ENCODE assay signal across 8 cellular contexts in genomic region chr20:34522969-34523871, GRCh38. TPM values are rescaled to one million over a fixed set of nuclear protein-coding genes. Genes with fewer than 3 reads are reported as not detected.
DNase-seq lines count a peak whose midpoint lies in the region; ATAC-seq, FAIRE-seq and TF ChIP-seq lines count a peak whose summit lies in the region.

No MANE protein-coding gene starts in this region.

- 71% methylated on average over 17 of the region's 17 CpGs for WGBS in GM12878 (ENCODE audit: insufficient coverage, insufficient replicate concordance, low lambda C conversion rate, missing lambda C conversion rate)

- H3K4me3 ChIP-seq in GM12878 (no peak overlapping the region), kidney (ENCODE audit: low read length in 2 of 2) (no peak overlapping the region)

- RAD21 ChIA-PET in GM12878 (lab: Charles Lee; ENCODE audit: unreplicated experiment), result interaction anchor here (0.7 to 3.7 kb wide), 6 partner anchors 161 to 333 kb away, joined by 3 to 26 read pairs (median 4); partner anchors contain the start of gene ITCH

- peaks cover 8 to 22% of the 10 kb centered on the region in 2 experiments; a peak in 3 of 4 replicates for H3K36me3 ChIP-seq in GM12878 (ENCODE audit: control insufficient read depth in 2 of 2, insufficient read depth in 2 of 2, low read length in 1 of 2)
- H3K36me3 ChIP-seq in kidney (ENCODE audit: control insufficient read depth in 1 of 2, insufficient read depth in 2 of 2, low read length in 2 of 2), result peaks cover 9 to 15% of the 10 kb centered on the region in 2 donors

- DNase-seq in D721Med (ENCODE audit: insufficient read length, low spot score) (no peak), T-cell (peak in 30 of 34 experiments; percentile 20 to 61 (median 44)), GM12878 (ENCODE audit: low read depth, low spot score) (no peak), kidney (no peak), GF-D8 (lab: John Stamatoyannopoulos, UW) (no peak)
- peak; percentile 50 for DNase-seq in stimulated activated CD4-positive, alpha-beta T cell treated with anti-CD3 and anti-CD28 coated beads, Interleukin-1b, Interleukin-23, amount 100 ng/mL, for 48 hours

- H3K9me3 ChIP-seq in GM12878 (replicated peaks; ENCODE audit: control insufficient read depth, insufficient read depth, low read length) (no peaks in the 10 kb centered on the region), kidney (ENCODE audit: control insufficient read depth in 1 of 2, low read length in 2 of 2) (no peaks in the 10 kb centered on the region)

- H3K9me3 Mint-ChIP-seq in T-cell, result no peaks in the 10 kb centered on the region

- H3K36me3 Mint-ChIP-seq in T-cell, result peaks cover 16% of the 10 kb centered on the region

- H3K4me1 Mint-ChIP-seq in T-cell, result peaks cover 54 to 64% (median 59%) of the 10 kb centered on the region in 3 donors

- FAIRE-seq in D721Med (lab: Jason Lieb, UNC) (no peak), GM12878 (lab: Jason Lieb, UNC) (peak; percentile 73), kidney (lab: Jason Lieb, UNC) (no peak)

- intact Hi-C loops in GM12878 (cut with micrococcal nuclease; ENCODE audit: unreplicated experiment) (loop anchor here (1.0 to 10.0 kb wide), 2 partner anchors 211 to 328 kb away; no protein-coding TSS in a partner anchor), kidney (cut with DNase I) (no loop called here)

- H3K4me1 ChIP-seq in GM12878 (ENCODE audit: control insufficient read depth, insufficient read depth, low read length) (peaks cover 11% of the 10 kb centered on the region), kidney (ENCODE audit: control insufficient read depth in 1 of 2, insufficient read depth in 1 of 2, low read depth in 1 of 2, low read length in 2 of 2) (peaks cover 22 to 28% of the 10 kb centered on the region in 2 donors)

- no peaks in the 10 kb centered on the region for H3K27me3 Mint-ChIP-seq in T-cell

- H3K4me2 ChIP-seq in GM12878 (ENCODE audit: control insufficient read depth, insufficient read depth), result no peak overlapping the region

- peaks cover 37% of the 10 kb centered on the region for H3K79me2 ChIP-seq in GM12878 (ENCODE audit: control insufficient read depth, insufficient read depth, low read length)

- peak; percentile 61 for TF ChIP-seq CTCF in D721Med (IDR thresholded peaks at IDR 0.05; ENCODE audit: insufficient read depth, missing control alignments)
- TF ChIP-seq CTCF in GM12878 (IDR thresholded peaks at IDR 0.05 in 2 of 3, conservative IDR thresholded peaks at IDR 0.05 in 1 of 3; ENCODE audit: control insufficient read depth in 2 of 3, extremely low read depth in 1 of 3, insufficient read depth in 1 of 3, low read depth in 3 of 3, low read length in 3 of 3), result peak; percentile 63 to 75 (median 66)
- TF ChIP-seq CTCF in kidney (IDR thresholded peaks at IDR 0.05; ENCODE audit: borderline replicate concordance, extremely low read depth, insufficient read depth), result peak; percentile 44

- SMC1A ChIA-PET in GM12878 (lab: Charles Lee; ENCODE audit: uncharacterized antibody, unreplicated experiment), result interaction anchor here (0.9 to 2.0 kb wide), 6 partner anchors 30 to 245 kb away, joined by 3 to 17 read pairs (median 4); no protein-coding TSS in a partner anchor

- no TSS peak for BruUV-seq in GM12878 (replicated peaks; lab: Mats Ljungman, UMichigan)

- no peak overlapping the region for H3K9ac ChIP-seq in GM12878 (ENCODE audit: control insufficient read depth, insufficient read depth, low read length)
- H3K9ac ChIP-seq in kidney (ENCODE audit: low read length in 2 of 2), result peak overlapping the region in 1 of 2 donors; percentile 16

- POLR2A ChIA-PET in T-cell (lab: Charles Lee) (no interaction called here), GM12878 (lab: Charles Lee) (no interaction called here)

- H2AFZ ChIP-seq in GM12878 (ENCODE audit: control insufficient read depth, low read depth, low read length), result no peak overlapping the region

- CTCF ChIA-PET in T-cell (lab: Charles Lee) (interaction anchor here (0.9 to 5.2 kb wide), 3 partner anchors 160 to 210 kb away, joined by 3 to 41 read pairs (median 13); partner anchors contain the start of gene ITCH (in 1 of the 2)), GM12878 (lab: Yijun Ruan, JAX) (interaction anchor here (0.6 to 6.2 kb wide), 11 partner anchors 11 to 333 kb away, joined by 3 to 57 read pairs (median 4); no protein-coding TSS in a partner anchor)

- no peak overlapping the region for H3K27ac Mint-ChIP-seq in T-cell

- no peak for TF ChIP-seq POLR2A in GM12878 (IDR thresholded peaks at IDR 0.05; ENCODE audit: low read depth, low read length)

- TF ChIP-seq RAD21 in Ishikawa (IDR thresholded peaks at IDR 0.05; ENCODE audit: low read depth) (peak; percentile 66), GM12878 (IDR thresholded peaks at IDR 0.05; ENCODE audit: insufficient read depth, low read depth, low read length) (peak; percentile 69)

- no peak overlapping the region for H3K4me3 Mint-ChIP-seq in T-cell

- TF ChIP-seq EP300 in Ishikawa (IDR thresholded peaks at IDR 0.05; ENCODE audit: borderline replicate concordance) (no peak), GM12878 (IDR thresholded peaks at IDR 0.05; ENCODE audit: borderline replicate concordance in 1 of 2, control insufficient read depth in 1 of 2, low read depth in 2 of 2, low read length in 2 of 2) (no peak)

- in situ Hi-C loops in GM12878 (cut with MboI), result no loop called here

- H3K27ac ChIP-seq in GM12878 (ENCODE audit: control insufficient read depth, insufficient read depth) (no peak overlapping the region), kidney (ENCODE audit: low read depth in 2 of 2, low read length in 2 of 2) (peak overlapping the region in 1 of 2 donors; percentile 37)

- peaks cover 4% of the 10 kb centered on the region; the same call in 1 of the 2 replicates for H4K20me1 ChIP-seq in GM12878 (ENCODE audit: control insufficient read depth, insufficient read depth)

- ATAC-seq in T-cell (replicated peaks in 1 of 4), result peak; percentile 48 to 79 (median 70)
- ATAC-seq in GM12878, result peak; percentile 91
- no peak for ATAC-seq in GM19035 (IDR thresholded peaks at IDR 0.05; ENCODE audit: unreplicated experiment)

- no peaks in the 10 kb centered on the region for H3K27me3 ChIP-seq in GM12878 (replicated peaks in 1 of 2; ENCODE audit: control insufficient read depth in 2 of 2, insufficient read depth in 2 of 2, low read length in 1 of 2)

TF ChIP-seq in Ishikawa, 13 proteins besides CTCF, POLR2A, EP300 and RAD21 (continues in another document):
- TF ChIP-seq CEBPB (IDR thresholded peaks at IDR 0.05) (no peak), FOXM1 (IDR thresholded peaks at IDR 0.05; ENCODE audit: borderline replicate concordance, low read depth) (no peak), TAF1 (IDR thresholded peaks at IDR 0.05; ENCODE audit: low read depth) (no peak), CREB1 (IDR thresholded peaks at IDR 0.05; ENCODE audit: low read depth) (no peak)

TF ChIP-seq in GM12878, 131 proteins besides CTCF, POLR2A, EP300 and RAD21 (continues in another document):
- 0 out of 2 replicates have a peak, but pooled peaks have one; percentile 13 for TF ChIP-seq TCF12 (IDR thresholded peaks at IDR 0.05; ENCODE audit: low read depth, low read length)

RNA-seq across cellular contexts. Expression of gene DYNLRB1, which starts 7.0 kb away (rescaled TPM):
- total RNA-seq in T-cell (10 to 100 TPM; 49.6 to 83.6 (median 73.8) TPM), GM12878 (2014; rRNA removed) (114 and 129 TPM in 2 replicates), GM12878 (2014; rRNA removed; fragmentation: Illumina TruSeq; extraction: Trizol) (132 and 149 TPM in 2 replicates), GM12878 (2021) (87.9 and 92.5 TPM in 2 replicates), kidney (185 TPM)
- total RNA-seq in GM12878 (2013; cell fraction: nucleolus; rRNA removed), result 25.4 and 25.5 TPM in 2 replicates
- polyA plus RNA-seq in GM12878 (2011; ENCODE audit: low read depth), result 405 TPM
- polyA plus RNA-seq in GM12878 (2011; rRNA removed) (81.4 and 135 TPM in 2 replicates), GM12878 (2014; fragmentation: Illumina TruSeq; extraction: Trizol) (250 and 313 TPM in 2 replicates), GM12878 (2014; fragmentation: Nextera tagmentation; extraction: Ambion mirVana) (100 to 1,000 TPM; 185 to 189 TPM), GM12878 (2014; rRNA removed) (97.9 and 123 TPM in 2 replicates), GM12878 (2016; fragmentation: Nextera tagmentation; extraction: Ambion mirVana) (100 to 1,000 TPM; 171 to 194 TPM), kidney (ENCODE audit: insufficient read depth, low read depth, low replicate concordance) (676 TPM)
- polyA plus RNA-seq in GM12878 (2011; cell fraction: cytosol; rRNA removed), result 130 and 201 TPM in 2 replicates
- polyA plus RNA-seq in GM12878 (2011; cell fraction: nucleus; rRNA removed), result 70.6 and 108 TPM in 2 replicates
- polyA plus RNA-seq in GM12878 (2012), result 190 and 213 TPM in 2 replicates
- 88.9 and 125 TPM in 2 replicates for polyA minus RNA-seq in GM12878 (2011; rRNA and poly(A)+ RNA removed)
- 30.5 and 33.1 TPM in 2 replicates for polyA minus RNA-seq in GM12878 (2011; cell fraction: cytosol; rRNA and poly(A)+ RNA removed)
- 20.2 and 32.2 TPM in 2 replicates for polyA minus RNA-seq in GM12878 (2011; cell fraction: nucleus; rRNA and poly(A)+ RNA removed)

RNA-seq across cellular contexts. Expression of gene MAP1LC3A, which starts 35.3 kb away (rescaled TPM):
- total RNA-seq in T-cell (10 to 100 TPM in 2 of 5 donors, 1 to 10 TPM in 3; 2.3 to 15.5 (median 2.6) TPM), GM12878 (2014; rRNA removed) (0.16 and 1.1 TPM in 2 replicates), GM12878 (2014; rRNA removed; fragmentation: Illumina TruSeq; extraction: Trizol) (0.27 TPM in 1 of 2 replicates, not detected in the other), GM12878 (2021) (0.44 and 0.69 TPM in 2 replicates), kidney (42.5 TPM)
- not detected in 2 replicates for total RNA-seq in GM12878 (2013; cell fraction: nucleolus; rRNA removed)
- 0.45 TPM for polyA plus RNA-seq in GM12878 (2011; ENCODE audit: low read depth)
- polyA plus RNA-seq in GM12878 (2011; rRNA removed) (not detected in 2 replicates), GM12878 (2014; fragmentation: Illumina TruSeq; extraction: Trizol) (not detected in 2 replicates), GM12878 (2014; fragmentation: Nextera tagmentation; extraction: Ambion mirVana) (not detected), GM12878 (2014; rRNA removed) (0.35 and 0.60 TPM in 2 replicates), GM12878 (2016; fragmentation: Nextera tagmentation; extraction: Ambion mirVana) (1 to 10 TPM in 1 of 2 experiments, under 1 TPM in 1; 0.33 to 1.2 TPM), kidney (ENCODE audit: insufficient read depth, low read depth, low replicate concordance) (153 TPM)
- polyA plus RNA-seq in GM12878 (2011; cell fraction: cytosol; rRNA removed), result 0.07 and 0.15 TPM in 2 replicates
- polyA plus RNA-seq in GM12878 (2011; cell fraction: nucleus; rRNA removed), result 0.36 and 0.45 TPM in 2 replicates
- polyA plus RNA-seq in GM12878 (2012), result 1.5 and 2.5 TPM in 2 replicates
- not detected in 2 replicates for polyA minus RNA-seq in GM12878 (2011; rRNA and poly(A)+ RNA removed)
- not detected in 2 replicates for polyA minus RNA-seq in GM12878 (2011; cell fraction: cytosol; rRNA and poly(A)+ RNA removed)
- polyA minus RNA-seq in GM12878 (2011; cell fraction: nucleus; rRNA and poly(A)+ RNA removed), result not detected in 2 replicates

Comparison
In these comparisons a context has a peak if more than half of its experiments do, and no peak if none do; other contexts are left out.
1. DNase-seq: peak in T-cell (30 of 34) and stimulated activated CD4-positive, alpha-beta T cell treated with anti-CD3 and anti-CD28 coated beads, Interleukin-1b, Interleukin-23, amount 100 ng/mL, for 48 hours (single experiment); none in D721Med (single experiment), GM12878 (single experiment), kidney (single experiment) and GF-D8 (single experiment).
2. Peak in every context shown above with its lines, with median percentiles within 50 percentile points of each other: CTCF ChIP-seq.